ENCODE assay signal across 22 cellular contexts in the genomic region with DNA sequence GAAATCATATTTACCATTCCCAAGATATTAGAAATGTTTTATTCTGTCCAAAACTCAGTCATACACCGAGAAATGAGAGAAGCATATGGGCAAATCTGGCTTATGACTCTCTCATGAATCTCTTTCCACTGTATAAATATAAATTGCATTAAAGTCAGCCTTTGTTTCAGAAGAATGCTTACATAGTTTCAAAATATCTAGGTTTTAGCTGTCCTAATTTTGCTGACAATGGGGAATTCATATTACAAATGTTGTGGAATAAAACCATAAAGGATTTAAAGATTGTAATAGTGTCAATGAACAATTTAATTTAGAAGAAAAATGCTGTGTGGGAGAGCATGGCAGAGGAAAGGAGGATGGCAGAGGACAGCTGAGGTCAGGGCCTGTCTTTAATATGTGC.
"Had no signal": no experiment of that assay in that cellular context is flagged by ENCODE, and none has a peak within 500 bp of the region (broad histone marks: within the 10 kb centered on the region; RNA-seq: fewer than 3 reads in every experiment).

No MANE protein-coding gene starts in this region.

- H3K9me3 Mint-ChIP-seq: effector memory CD8-positive, alpha-beta T cell; nephron progenitor cell; stimulated activated effector memory CD8-positive, alpha-beta T cell treated with anti-CD3 and anti-CD28 coated beads, Interleukin-12 subunit alpha, Interleukin-12 subunit beta, amount 100 ng/mL, for 72 hours; type B pancreatic cell had no signal

- ATAC-seq: effector memory CD8-positive, alpha-beta T cell; gastrocnemius medialis; left lung; naive thymus-derived CD4-positive, alpha-beta T cell; stimulated activated effector memory CD8-positive, alpha-beta T cell treated with anti-CD3 and anti-CD28 coated beads, Interleukin-12 subunit alpha, Interleukin-12 subunit beta, amount 100 ng/mL, for 72 hours had no signal

- H3K4me1 Mint-ChIP-seq: naive thymus-derived CD4-positive, alpha-beta T cell; nephron progenitor cell; stimulated activated effector memory CD8-positive, alpha-beta T cell treated with anti-CD3 and anti-CD28 coated beads, Interleukin-12 subunit alpha, Interleukin-12 subunit beta, amount 100 ng/mL, for 72 hours had no signal

- H3K27ac Mint-ChIP-seq: effector memory CD8-positive, alpha-beta T cell; naive thymus-derived CD4-positive, alpha-beta T cell; nephron progenitor cell; stimulated activated effector memory CD8-positive, alpha-beta T cell treated with anti-CD3 and anti-CD28 coated beads, Interleukin-12 subunit alpha, Interleukin-12 subunit beta, amount 100 ng/mL, for 72 hours; type B pancreatic cell had no signal

- H3K4me1 ChIP-seq: gastrocnemius medialis, left lung, prostate gland, right atrium auricular region, sigmoid colon, stomach, tibial artery had no signal

- H3K27me3 Mint-ChIP-seq: effector memory CD8-positive, alpha-beta T cell; type B pancreatic cell had no signal

- H3K27me3 ChIP-seq: gastrocnemius medialis, left lung, right atrium auricular region, sigmoid colon, stomach, testis, tibial artery had no signal

- H3K27ac ChIP-seq: gastrocnemius medialis, left lung, prostate gland, right atrium auricular region, sigmoid colon, stomach, testis, tibial artery had no signal

- H3K4me3 ChIP-seq: gastrocnemius medialis, left lung, prostate gland, right atrium auricular region, sigmoid colon, stomach, testis, tibial artery had no signal

- H3K9me3 ChIP-seq: gastrocnemius medialis, left lung, prostate gland, right atrium auricular region, sigmoid colon, stomach, testis, tibial artery had no signal

- H3K4me3 Mint-ChIP-seq: effector memory CD8-positive, alpha-beta T cell; naive thymus-derived CD4-positive, alpha-beta T cell; nephron progenitor cell; stimulated activated effector memory CD8-positive, alpha-beta T cell treated with anti-CD3 and anti-CD28 coated beads, Interleukin-12 subunit alpha, Interleukin-12 subunit beta, amount 100 ng/mL, for 72 hours; type B pancreatic cell had no signal

- H3K36me3 Mint-ChIP-seq: naive thymus-derived CD4-positive, alpha-beta T cell; stimulated activated effector memory CD8-positive, alpha-beta T cell treated with anti-CD3 and anti-CD28 coated beads, Interleukin-12 subunit alpha, Interleukin-12 subunit beta, amount 100 ng/mL, for 72 hours; type B pancreatic cell had no signal

- DNase-seq: cortex of kidney; effector memory CD8-positive, alpha-beta T cell; gastrocnemius medialis; head of caudate nucleus; kidney; left lung; mesenchymal stem cell; midbrain; naive thymus-derived CD4-positive, alpha-beta T cell; nephron progenitor cell; nucleus accumbens; sigmoid colon; stimulated activated CD4-positive, alpha-beta T cell treated with anti-CD3 and anti-CD28 coated beads, Interleukin-2, amount 100 ng/mL, for 24 hours; stimulated activated CD4-positive, alpha-beta T cell treated with anti-CD3 and anti-CD28 coated beads, Interleukin-4, amount 100 ng/mL, for 24 hours; stimulated activated naive CD4-positive, alpha-beta T cell treated with Interleukin-2 at 50 U/mL for 16 hours; stomach; testis; tibial artery had no signal

- H3K36me3 ChIP-seq: gastrocnemius medialis, left lung, prostate gland, right atrium auricular region, sigmoid colon, stomach, tibial artery had no signal
